Comparison of ENCODE assay signal across 9 cellular contexts in the genomic region with DNA sequence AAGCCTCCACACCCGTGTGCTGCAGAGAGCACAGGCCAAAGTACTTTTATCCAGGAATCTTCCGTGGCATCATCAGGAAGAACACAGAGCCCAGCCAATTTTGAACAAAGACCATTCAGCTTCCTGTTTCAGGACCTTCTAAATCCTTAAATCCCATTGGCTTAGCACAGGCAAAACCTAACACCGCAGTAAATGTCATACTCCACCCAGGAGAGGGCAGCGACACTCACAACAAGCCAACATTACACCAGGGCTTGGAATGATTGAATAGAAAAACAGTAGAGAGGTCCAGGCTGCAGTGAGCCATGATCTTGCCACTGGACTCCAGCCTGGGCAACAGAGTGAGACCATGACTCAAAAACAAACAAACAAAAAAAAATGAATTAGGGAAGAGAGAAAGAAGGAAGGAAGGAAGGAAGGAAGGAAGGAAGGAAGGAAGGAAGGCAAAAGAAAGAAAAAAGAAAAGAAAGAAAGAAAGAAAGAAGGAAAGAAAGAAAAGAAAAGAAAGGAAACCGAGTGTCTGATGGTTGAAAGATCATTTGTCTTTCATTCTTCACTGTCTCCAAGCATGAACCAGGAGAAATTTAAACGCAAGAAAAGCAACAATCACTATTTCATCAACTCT.
A peak's percentile ranks its signal among the peaks of the same experiment; 100 is the strongest.
DNase-seq lines count a peak whose midpoint lies in the region; ATAC-seq lines count a peak whose summit lies in the region.
"Had no signal": no experiment of that assay in that cellular context is flagged by ENCODE, and none has a peak within 500 bp of the region (broad histone marks: within the 10 kb centered on the region; RNA-seq: fewer than 3 reads in every experiment).

No MANE protein-coding gene starts in this region.

- no peak overlapping the region for H3K4me3 ChIP-seq in neuronal stem cell (ENCODE audit: low read length in 2 of 2)

- no CpG with 5 or more reads among the region's 6 CpGs for WGBS in neuronal stem cell (ENCODE audit: extremely low coverage in 2 of 2, insufficient read length in 2 of 2, insufficient replicate concordance in 1 of 2), 2 donors

- no peak overlapping the region for H2BK15ac ChIP-seq in neuronal stem cell (ENCODE audit: low read length)

- H3K4me1 ChIP-seq in neuronal stem cell (ENCODE audit: control insufficient read depth in 2 of 2, insufficient read depth in 1 of 2, low read depth in 1 of 2, low read length in 2 of 2): peaks cover 0 to 1% of the 10 kb centered on the region in 2 donors

- no peak overlapping the region for H3K18ac ChIP-seq in neuronal stem cell (ENCODE audit: low read length)

- no peak overlapping the region for H3K23ac ChIP-seq in neuronal stem cell (ENCODE audit: low read depth, low read length, poor library complexity)

- peaks cover 0 to 7% (median 0%) of the 10 kb centered on the region in 3 experiments for H3K27me3 ChIP-seq in neuronal stem cell (ENCODE audit: control insufficient read depth in 3 of 3, insufficient read depth in 3 of 3, low read depth in 1 of 3, low read length in 3 of 3)

- H2BK5ac ChIP-seq in neuronal stem cell (ENCODE audit: low read length): no peak overlapping the region

- no peak overlapping the region for H3K4me2 ChIP-seq in neuronal stem cell (ENCODE audit: insufficient read depth, low read length, poor library complexity, severe bottlenecking)

- no peak overlapping the region for H3K4ac ChIP-seq in neuronal stem cell (ENCODE audit: low read length)

- H3K27ac ChIP-seq in angular gyrus (ENCODE audit: low read depth, low read length) (peak overlapping the region; percentile 31), neuronal stem cell (replicated peaks; ENCODE audit: low read length) (no peak overlapping the region)

- no peaks in the 10 kb centered on the region for H3K79me1 ChIP-seq in neuronal stem cell (ENCODE audit: low read depth, low read length)

- no peak overlapping the region for H2AK5ac ChIP-seq in neuronal stem cell (ENCODE audit: low read depth, low read length)

- H4K8ac ChIP-seq in neuronal stem cell (ENCODE audit: low read depth, low read length): no peak overlapping the region

- H3K9ac ChIP-seq in neuronal stem cell (ENCODE audit: low read depth, low read length, poor library complexity): no peak overlapping the region

- DNase-seq in NCI-H1105 treated with DMSO at 0.1 percent for 48 hours (lab: John Stamatoyannopoulos, UW): peak; percentile 35
- no peak for DNase-seq in NCI-H1105 (lab: John Stamatoyannopoulos, UW)
- peak; percentile 77 for DNase-seq in HuH-7.5 (ENCODE audit: low spot score)
- no peak for DNase-seq in neuronal stem cell (ENCODE audit: low spot score)
- DNase-seq in epidermal melanocyte (ENCODE audit: insufficient read length, low spot score): no peak
- DNase-seq: cerebellar nuclear complex had no signal

- no peaks in the 10 kb centered on the region for H3K36me3 ChIP-seq in neuronal stem cell (replicated peaks in 1 of 2; ENCODE audit: control insufficient read depth in 2 of 2, insufficient read depth in 2 of 2, low read length in 2 of 2)

- no peak overlapping the region for H2BK12ac ChIP-seq in neuronal stem cell (ENCODE audit: low read length)

- no peak overlapping the region for H4K91ac ChIP-seq in neuronal stem cell (ENCODE audit: low read depth, low read length, poor library complexity)

- H3K9me3 ChIP-seq in neuronal stem cell (replicated peaks in 1 of 2; ENCODE audit: control insufficient read depth in 2 of 2, insufficient read depth in 1 of 2, low read depth in 1 of 2, low read length in 2 of 2): no peaks in the 10 kb centered on the region

- peak overlapping the region; percentile 37 for H2AFZ ChIP-seq in neuronal stem cell (ENCODE audit: low read length)

- H3K14ac ChIP-seq in neuronal stem cell (ENCODE audit: low read length): no peak overlapping the region

- ATAC-seq in GM21390 (IDR thresholded peaks at IDR 0.05; ENCODE audit: unreplicated experiment) (no peak), HG03097 (IDR thresholded peaks at IDR 0.05; ENCODE audit: low FRiP score, unreplicated experiment) (no peak)

- no peak overlapping the region for H2BK120ac ChIP-seq in neuronal stem cell (ENCODE audit: low read depth, low read length)

Comparison
In these comparisons a context has a peak if more than half of its experiments do, and no peak if none do; other contexts are left out.
1. DNase-seq: peak in NCI-H1105 treated with DMSO at 0.1 percent for 48 hours (single experiment) and HuH-7.5 (single experiment); none in NCI-H1105 (single experiment), neuronal stem cell (single experiment) and epidermal melanocyte (single experiment).